20 cellular contexts compared by ENCODE assay signal in genomic region chr7:94216944-94217461, GRCh38.
"Had no signal": no experiment of that assay in that cellular context is flagged by ENCODE, and none has a peak within 500 bp of the region (broad histone marks: within the 10 kb centered on the region; RNA-seq: fewer than 3 reads in every experiment).

No MANE protein-coding gene starts in this region.

- ATAC-seq: activated CD8-positive, alpha-beta memory T cell treated with anti-CD3 and anti-CD28 coated beads, Interleukin-2, amount 10 ng/mL, durations not matched to agents 7 days and 5 days; left colon; natural killer cell; psoas muscle; stimulated activated naive CD8-positive, alpha-beta T cell treated with anti-CD3 and anti-CD28 coated beads, Interleukin-15, amount 100 ng/mL, for 72 hours had no signal

- H3K4me1 ChIP-seq: psoas muscle, uterus had no signal

- H3K27ac ChIP-seq: psoas muscle, uterus had no signal

- H3K4me3 ChIP-seq: psoas muscle, uterus had no signal

- DNase-seq: activated CD4-positive, alpha-beta T cell treated with anti-CD3 and anti-CD28 coated beads, Interleukin-2, amount 50 U/mL, for 4 hours; activated CD4-positive, CD25-positive, alpha-beta regulatory T cell treated with anti-CD3 and anti-CD28 coated beads, Interleukin-2, amount 50 U/mL, for 72 hours; activated CD8-positive, alpha-beta memory T cell treated with anti-CD3 and anti-CD28 coated beads, Interleukin-2, amount 10 ng/mL, durations not matched to agents 7 days and 5 days; activated effector memory CD4-positive, alpha-beta T cell treated with Interleukin-2 at 50 U/mL for 16 hours; activated T-cell treated with anti-CD3 and anti-CD28 coated beads, Interleukin-2, amount 50 U/mL, for 24 hours; amygdala; caudate nucleus; cortex of kidney; effector CD8-positive, alpha-beta T cell; immature natural killer cell; left colon; mammary epithelial cell; natural killer cell; occipital lobe; psoas muscle; stimulated activated CD4-positive, alpha-beta T cell treated with anti-CD3 and anti-CD28 coated beads, Interleukin-15, amount 100 ng/mL, for 24 hours; stimulated activated CD4-positive, alpha-beta T cell treated with anti-CD3 and anti-CD28 coated beads, Interleukin-4, amount 100 ng/mL, for 4 hours; stimulated activated naive CD8-positive, alpha-beta T cell treated with anti-CD3 and anti-CD28 coated beads, Interleukin-15, amount 100 ng/mL, for 72 hours; SW 1271 had no signal

- H3K9me3 ChIP-seq: psoas muscle, uterus had no signal

- H3K36me3 ChIP-seq: uterus had no signal

- H3K27me3 ChIP-seq: uterus had no signal
